1 cellular context compared by ENCODE assay signal in the genomic region with DNA sequence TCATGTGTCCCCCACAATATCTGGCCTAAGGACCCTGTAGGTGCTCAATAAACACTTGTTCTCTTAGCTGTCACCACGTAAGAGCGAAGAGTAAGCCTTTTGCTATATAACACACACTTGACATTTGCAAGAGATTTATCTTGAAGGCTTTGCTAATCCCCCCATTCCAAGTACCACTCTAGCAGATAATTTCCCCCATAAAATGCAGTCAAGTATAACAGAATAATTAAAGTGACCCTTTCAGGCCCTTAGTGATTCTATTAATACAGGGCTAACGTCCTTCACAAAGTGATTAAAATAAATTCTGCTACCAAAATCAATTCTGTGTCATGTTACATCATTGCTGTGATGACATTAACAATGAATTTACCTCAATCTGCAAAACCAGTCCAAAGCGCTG.
A peak's percentile ranks its signal among the peaks of the same experiment; 100 is the strongest.
TF ChIP-seq lines count a peak whose summit lies in the region.

No MANE protein-coding gene starts in this region.

TF ChIP-seq in HEK293, 187 proteins besides CTCF, POLR2A, EP300 and RAD21 (continued from another document):
- TF ChIP-seq, protein P1, sequence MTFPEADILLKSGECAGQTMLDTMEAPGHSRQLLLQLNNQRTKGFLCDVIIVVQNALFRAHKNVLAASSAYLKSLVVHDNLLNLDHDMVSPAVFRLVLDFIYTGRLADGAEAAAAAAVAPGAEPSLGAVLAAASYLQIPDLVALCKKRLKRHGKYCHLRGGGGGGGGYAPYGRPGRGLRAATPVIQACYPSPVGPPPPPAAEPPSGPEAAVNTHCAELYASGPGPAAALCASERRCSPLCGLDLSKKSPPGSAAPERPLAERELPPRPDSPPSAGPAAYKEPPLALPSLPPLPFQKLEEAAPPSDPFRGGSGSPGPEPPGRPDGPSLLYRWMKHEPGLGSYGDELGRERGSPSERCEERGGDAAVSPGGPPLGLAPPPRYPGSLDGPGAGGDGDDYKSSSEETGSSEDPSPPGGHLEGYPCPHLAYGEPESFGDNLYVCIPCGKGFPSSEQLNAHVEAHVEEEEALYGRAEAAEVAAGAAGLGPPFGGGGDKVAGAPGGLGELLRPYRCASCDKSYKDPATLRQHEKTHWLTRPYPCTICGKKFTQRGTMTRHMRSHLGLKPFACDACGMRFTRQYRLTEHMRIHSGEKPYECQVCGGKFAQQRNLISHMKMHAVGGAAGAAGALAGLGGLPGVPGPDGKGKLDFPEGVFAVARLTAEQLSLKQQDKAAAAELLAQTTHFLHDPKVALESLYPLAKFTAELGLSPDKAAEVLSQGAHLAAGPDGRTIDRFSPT (tag by site-specific recombination; IDR thresholded peaks at IDR 0.05): no peak; the same call in 1 of the 2 replicates
- TF ChIP-seq PRDM2 (tag by site-specific recombination; IDR thresholded peaks at IDR 0.05; ENCODE audit: borderline replicate concordance): no peak
- peak; percentile 83 for TF ChIP-seq ZNF843 (tag by site-specific recombination; IDR thresholded peaks at IDR 0.05)
- TF ChIP-seq, protein P2, sequence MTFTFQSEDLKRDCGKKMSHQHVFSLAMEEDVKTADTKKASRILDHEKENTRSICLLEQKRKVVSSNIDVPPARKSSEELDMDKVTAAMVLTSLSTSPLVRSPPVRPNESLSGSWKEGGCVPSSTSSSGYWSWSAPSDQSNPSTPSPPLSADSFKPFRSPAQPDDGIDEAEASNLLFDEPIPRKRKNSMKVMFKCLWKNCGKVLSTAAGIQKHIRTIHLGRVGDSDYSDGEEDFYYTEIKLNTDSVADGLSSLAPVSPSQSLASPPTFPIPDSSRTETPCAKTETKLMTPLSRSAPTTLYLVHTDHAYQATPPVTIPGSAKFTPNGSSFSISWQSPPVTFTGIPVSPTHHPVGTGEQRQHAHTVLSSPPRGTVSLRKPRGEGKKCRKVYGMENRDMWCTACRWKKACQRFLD (tag by site-specific recombination; IDR thresholded peaks at IDR 0.05): no peak
- TF ChIP-seq ZNF211 (tag by site-specific recombination; IDR thresholded peaks at IDR 0.05; ENCODE audit: low read depth): no peak
- peak; percentile 77 for TF ChIP-seq ZNF664 (tag by site-specific recombination; IDR thresholded peaks at IDR 0.05)
- no peak for TF ChIP-seq ZNF223 (tag by site-specific recombination; IDR thresholded peaks at IDR 0.05)
- no peak for TF ChIP-seq ZNF416 (tag by site-specific recombination; IDR thresholded peaks at IDR 0.05)
- no peak for TF ChIP-seq ZNF549 (tag by site-specific recombination; IDR thresholded peaks at IDR 0.05)
- TF ChIP-seq ZNF239 (tag by site-specific recombination; IDR thresholded peaks at IDR 0.05): no peak
- TF ChIP-seq ZNF510 (tag by site-specific recombination; IDR thresholded peaks at IDR 0.05; ENCODE audit: insufficient replicate concordance): no peak
- TF ChIP-seq ZNF792 (tag by site-specific recombination; IDR thresholded peaks at IDR 0.05): no peak
- TF ChIP-seq, protein P3, sequence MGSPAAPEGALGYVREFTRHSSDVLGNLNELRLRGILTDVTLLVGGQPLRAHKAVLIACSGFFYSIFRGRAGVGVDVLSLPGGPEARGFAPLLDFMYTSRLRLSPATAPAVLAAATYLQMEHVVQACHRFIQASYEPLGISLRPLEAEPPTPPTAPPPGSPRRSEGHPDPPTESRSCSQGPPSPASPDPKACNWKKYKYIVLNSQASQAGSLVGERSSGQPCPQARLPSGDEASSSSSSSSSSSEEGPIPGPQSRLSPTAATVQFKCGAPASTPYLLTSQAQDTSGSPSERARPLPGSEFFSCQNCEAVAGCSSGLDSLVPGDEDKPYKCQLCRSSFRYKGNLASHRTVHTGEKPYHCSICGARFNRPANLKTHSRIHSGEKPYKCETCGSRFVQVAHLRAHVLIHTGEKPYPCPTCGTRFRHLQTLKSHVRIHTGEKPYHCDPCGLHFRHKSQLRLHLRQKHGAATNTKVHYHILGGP (tag by site-specific recombination; IDR thresholded peaks at IDR 0.05): no peak
- TF ChIP-seq REPIN1 (tag by site-specific recombination; IDR thresholded peaks at IDR 0.05; ENCODE audit: low read depth): no peak
- TF ChIP-seq MYNN (tag by site-specific recombination; IDR thresholded peaks at IDR 0.05; ENCODE audit: borderline replicate concordance): no peak
- TF ChIP-seq ZNF777 (tag by site-specific recombination; IDR thresholded peaks at IDR 0.05; ENCODE audit: borderline replicate concordance): no peak
- TF ChIP-seq, protein P4, sequence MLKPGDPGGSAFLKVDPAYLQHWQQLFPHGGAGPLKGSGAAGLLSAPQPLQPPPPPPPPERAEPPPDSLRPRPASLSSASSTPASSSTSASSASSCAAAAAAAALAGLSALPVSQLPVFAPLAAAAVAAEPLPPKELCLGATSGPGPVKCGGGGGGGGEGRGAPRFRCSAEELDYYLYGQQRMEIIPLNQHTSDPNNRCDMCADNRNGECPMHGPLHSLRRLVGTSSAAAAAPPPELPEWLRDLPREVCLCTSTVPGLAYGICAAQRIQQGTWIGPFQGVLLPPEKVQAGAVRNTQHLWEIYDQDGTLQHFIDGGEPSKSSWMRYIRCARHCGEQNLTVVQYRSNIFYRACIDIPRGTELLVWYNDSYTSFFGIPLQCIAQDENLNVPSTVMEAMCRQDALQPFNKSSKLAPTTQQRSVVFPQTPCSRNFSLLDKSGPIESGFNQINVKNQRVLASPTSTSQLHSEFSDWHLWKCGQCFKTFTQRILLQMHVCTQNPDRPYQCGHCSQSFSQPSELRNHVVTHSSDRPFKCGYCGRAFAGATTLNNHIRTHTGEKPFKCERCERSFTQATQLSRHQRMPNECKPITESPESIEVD (tag by site-specific recombination; IDR thresholded peaks at IDR 0.05): peak; percentile 71
- no peak for TF ChIP-seq ZNF571 (tag by site-specific recombination; IDR thresholded peaks at IDR 0.05)
- TF ChIP-seq ZBTB48 (tag by site-specific recombination; IDR thresholded peaks at IDR 0.05): no peak
- no peak for TF ChIP-seq ZNF398 (tag by site-specific recombination; IDR thresholded peaks at IDR 0.05)
- TF ChIP-seq, protein P5, sequence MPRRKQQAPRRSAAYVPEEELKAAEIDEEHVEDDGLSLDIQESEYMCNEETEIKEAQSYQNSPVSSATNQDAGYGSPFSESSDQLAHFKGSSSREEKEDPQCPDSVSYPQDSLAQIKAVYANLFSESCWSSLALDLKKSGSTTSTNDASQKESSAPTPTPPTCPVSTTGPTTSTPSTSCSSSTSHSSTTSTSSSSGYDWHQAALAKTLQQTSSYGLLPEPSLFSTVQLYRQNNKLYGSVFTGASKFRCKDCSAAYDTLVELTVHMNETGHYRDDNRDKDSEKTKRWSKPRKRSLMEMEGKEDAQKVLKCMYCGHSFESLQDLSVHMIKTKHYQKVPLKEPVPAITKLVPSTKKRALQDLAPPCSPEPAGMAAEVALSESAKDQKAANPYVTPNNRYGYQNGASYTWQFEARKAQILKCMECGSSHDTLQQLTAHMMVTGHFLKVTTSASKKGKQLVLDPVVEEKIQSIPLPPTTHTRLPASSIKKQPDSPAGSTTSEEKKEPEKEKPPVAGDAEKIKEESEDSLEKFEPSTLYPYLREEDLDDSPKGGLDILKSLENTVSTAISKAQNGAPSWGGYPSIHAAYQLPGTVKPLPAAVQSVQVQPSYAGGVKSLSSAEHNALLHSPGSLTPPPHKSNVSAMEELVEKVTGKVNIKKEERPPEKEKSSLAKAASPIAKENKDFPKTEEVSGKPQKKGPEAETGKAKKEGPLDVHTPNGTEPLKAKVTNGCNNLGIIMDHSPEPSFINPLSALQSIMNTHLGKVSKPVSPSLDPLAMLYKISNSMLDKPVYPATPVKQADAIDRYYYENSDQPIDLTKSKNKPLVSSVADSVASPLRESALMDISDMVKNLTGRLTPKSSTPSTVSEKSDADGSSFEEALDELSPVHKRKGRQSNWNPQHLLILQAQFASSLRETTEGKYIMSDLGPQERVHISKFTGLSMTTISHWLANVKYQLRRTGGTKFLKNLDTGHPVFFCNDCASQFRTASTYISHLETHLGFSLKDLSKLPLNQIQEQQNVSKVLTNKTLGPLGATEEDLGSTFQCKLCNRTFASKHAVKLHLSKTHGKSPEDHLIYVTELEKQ (tag by site-specific recombination; IDR thresholded peaks at IDR 0.05; ENCODE audit: borderline replicate concordance): no peak
